ENCODE assay signal across 1 cellular context in the genomic region with DNA sequence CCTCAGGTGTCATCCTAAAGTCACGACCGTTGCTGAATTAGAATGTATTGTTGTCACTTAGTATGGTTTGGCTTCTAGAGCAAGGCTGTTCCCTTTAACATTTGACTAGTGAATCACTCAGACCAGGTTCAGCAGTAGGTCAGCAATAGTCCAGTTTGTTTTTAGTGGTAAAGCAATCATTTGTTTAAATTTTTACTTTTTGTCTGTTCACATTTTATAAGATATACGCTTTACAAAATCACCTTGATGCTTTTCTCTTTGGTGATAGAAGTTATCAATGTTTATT.
TF ChIP-seq lines count a peak whose summit lies in the region.

No MANE protein-coding gene starts in this region.

TF ChIP-seq in K562, 482 proteins besides CTCF, POLR2A, EP300 and RAD21:
- TF ChIP-seq ZBTB1 (CRISPR knock-in tag; IDR thresholded peaks at IDR 0.05; ENCODE audit: borderline replicate concordance, low read depth) (no peak), MIER1 (IDR thresholded peaks at IDR 0.05; ENCODE audit: low read depth) (no peak), ZFX (CRISPR knock-in tag; IDR thresholded peaks at IDR 0.05) (no peak), ESRRB (CRISPR knock-in tag; IDR thresholded peaks at IDR 0.05; ENCODE audit: borderline replicate concordance) (no peak), HDAC2 (IDR thresholded peaks at IDR 0.05) (no peak), ZC3H8 (IDR thresholded peaks at IDR 0.05) (no peak), CBX8 (IDR thresholded peaks at IDR 0.05; ENCODE audit: borderline replicate concordance, extremely low read depth, low read depth, low read length, poor library complexity, severe bottlenecking) (no peak), PHB2 (IDR thresholded peaks at IDR 0.05; ENCODE audit: low read depth) (no peak), MYC (IDR thresholded peaks at IDR 0.05; ENCODE audit: low read depth, low read length) (no peak), MYC (CRISPR knock-in tag; IDR thresholded peaks at IDR 0.05; ENCODE audit: borderline replicate concordance, low read depth) (no peak), ZNF668 (CRISPR knock-in tag; IDR thresholded peaks at IDR 0.05) (no peak), MITF (IDR thresholded peaks at IDR 0.05) (no peak), POLR2G (IDR thresholded peaks at IDR 0.05; ENCODE audit: low read depth, low read length) (no peak), NR2C2 (CRISPR knock-in tag; IDR thresholded peaks at IDR 0.05) (no peak), NR2C2 (tag; IDR thresholded peaks at IDR 0.05) (no peak), ZSCAN29 (IDR thresholded peaks at IDR 0.05) (no peak)
- TF ChIP-seq, protein P1, sequence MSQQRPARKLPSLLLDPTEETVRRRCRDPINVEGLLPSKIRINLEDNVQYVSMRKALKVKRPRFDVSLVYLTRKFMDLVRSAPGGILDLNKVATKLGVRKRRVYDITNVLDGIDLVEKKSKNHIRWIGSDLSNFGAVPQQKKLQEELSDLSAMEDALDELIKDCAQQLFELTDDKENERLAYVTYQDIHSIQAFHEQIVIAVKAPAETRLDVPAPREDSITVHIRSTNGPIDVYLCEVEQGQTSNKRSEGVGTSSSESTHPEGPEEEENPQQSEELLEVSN (IDR thresholded peaks at IDR 0.05; ENCODE audit: borderline replicate concordance in 1 of 2, extremely low read depth in 1 of 2, insufficient read depth in 1 of 2, insufficient read length in 1 of 2, low read depth in 1 of 2, low read length in 1 of 2, poor library complexity in 1 of 2, severe bottlenecking in 1 of 2): no peak
- TF ChIP-seq, protein P2, sequence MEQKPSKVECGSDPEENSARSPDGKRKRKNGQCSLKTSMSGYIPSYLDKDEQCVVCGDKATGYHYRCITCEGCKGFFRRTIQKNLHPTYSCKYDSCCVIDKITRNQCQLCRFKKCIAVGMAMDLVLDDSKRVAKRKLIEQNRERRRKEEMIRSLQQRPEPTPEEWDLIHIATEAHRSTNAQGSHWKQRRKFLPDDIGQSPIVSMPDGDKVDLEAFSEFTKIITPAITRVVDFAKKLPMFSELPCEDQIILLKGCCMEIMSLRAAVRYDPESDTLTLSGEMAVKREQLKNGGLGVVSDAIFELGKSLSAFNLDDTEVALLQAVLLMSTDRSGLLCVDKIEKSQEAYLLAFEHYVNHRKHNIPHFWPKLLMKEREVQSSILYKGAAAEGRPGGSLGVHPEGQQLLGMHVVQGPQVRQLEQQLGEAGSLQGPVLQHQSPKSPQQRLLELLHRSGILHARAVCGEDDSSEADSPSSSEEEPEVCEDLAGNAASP (IDR thresholded peaks at IDR 0.05): no peak
- TF ChIP-seq, protein P3, sequence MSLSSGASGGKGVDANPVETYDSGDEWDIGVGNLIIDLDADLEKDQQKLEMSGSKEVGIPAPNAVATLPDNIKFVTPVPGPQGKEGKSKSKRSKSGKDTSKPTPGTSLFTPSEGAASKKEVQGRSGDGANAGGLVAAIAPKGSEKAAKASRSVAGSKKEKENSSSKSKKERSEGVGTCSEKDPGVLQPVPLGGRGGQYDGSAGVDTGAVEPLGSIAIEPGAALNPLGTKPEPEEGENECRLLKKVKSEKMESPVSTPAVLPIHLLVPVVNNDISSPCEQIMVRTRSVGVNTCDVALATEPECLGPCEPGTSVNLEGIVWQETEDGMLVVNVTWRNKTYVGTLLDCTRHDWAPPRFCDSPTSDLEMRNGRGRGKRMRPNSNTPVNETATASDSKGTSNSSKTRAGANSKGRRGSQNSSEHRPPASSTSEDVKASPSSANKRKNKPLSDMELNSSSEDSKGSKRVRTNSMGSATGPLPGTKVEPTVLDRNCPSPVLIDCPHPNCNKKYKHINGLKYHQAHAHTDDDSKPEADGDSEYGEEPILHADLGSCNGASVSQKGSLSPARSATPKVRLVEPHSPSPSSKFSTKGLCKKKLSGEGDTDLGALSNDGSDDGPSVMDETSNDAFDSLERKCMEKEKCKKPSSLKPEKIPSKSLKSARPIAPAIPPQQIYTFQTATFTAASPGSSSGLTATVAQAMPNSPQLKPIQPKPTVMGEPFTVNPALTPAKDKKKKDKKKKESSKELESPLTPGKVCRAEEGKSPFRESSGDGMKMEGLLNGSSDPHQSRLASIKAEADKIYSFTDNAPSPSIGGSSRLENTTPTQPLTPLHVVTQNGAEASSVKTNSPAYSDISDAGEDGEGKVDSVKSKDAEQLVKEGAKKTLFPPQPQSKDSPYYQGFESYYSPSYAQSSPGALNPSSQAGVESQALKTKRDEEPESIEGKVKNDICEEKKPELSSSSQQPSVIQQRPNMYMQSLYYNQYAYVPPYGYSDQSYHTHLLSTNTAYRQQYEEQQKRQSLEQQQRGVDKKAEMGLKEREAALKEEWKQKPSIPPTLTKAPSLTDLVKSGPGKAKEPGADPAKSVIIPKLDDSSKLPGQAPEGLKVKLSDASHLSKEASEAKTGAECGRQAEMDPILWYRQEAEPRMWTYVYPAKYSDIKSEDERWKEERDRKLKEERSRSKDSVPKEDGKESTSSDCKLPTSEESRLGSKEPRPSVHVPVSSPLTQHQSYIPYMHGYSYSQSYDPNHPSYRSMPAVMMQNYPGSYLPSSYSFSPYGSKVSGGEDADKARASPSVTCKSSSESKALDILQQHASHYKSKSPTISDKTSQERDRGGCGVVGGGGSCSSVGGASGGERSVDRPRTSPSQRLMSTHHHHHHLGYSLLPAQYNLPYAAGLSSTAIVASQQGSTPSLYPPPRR (CRISPR knock-in tag; IDR thresholded peaks at IDR 0.05; ENCODE audit: borderline replicate concordance): no peak
TF ChIP-seq in K562: peak in this region for 0.
